15 cellular contexts compared by ENCODE assay signal in genomic region chr4:786074-786741, GRCh38. TPM values are rescaled to one million over a fixed set of nuclear protein-coding genes. Genes with fewer than 3 reads are reported as not detected.
DNase-seq lines count a peak whose midpoint lies in the region; ATAC-seq, FAIRE-seq and TF ChIP-seq lines count a peak whose summit lies in the region.
"Had no signal": no experiment of that assay in that cellular context is flagged by ENCODE, and none has a peak within 500 bp of the region (broad histone marks: within the 10 kb centered on the region; RNA-seq: fewer than 3 reads in every experiment).

No MANE protein-coding gene starts in this region.

- H4K20me1 ChIP-seq in HepG2 (ENCODE audit: insufficient read depth, low read length) (no peaks in the 10 kb centered on the region), smooth muscle cell (ENCODE audit: low read depth) (no peaks in the 10 kb centered on the region)

- BruUV-seq in HepG2 (replicated peaks; lab: Mats Ljungman, UMichigan) = no TSS peak

- H3K27me3 Mint-ChIP-seq in chondrocyte (ENCODE audit: low read depth) = peaks cover 7% of the 10 kb centered on the region

- no peak overlapping the region for H2AFZ ChIP-seq in HepG2 (ENCODE audit: low read length)
- no peak overlapping the region for H2AFZ ChIP-seq in smooth muscle cell (ENCODE audit: low read depth)

- FAIRE-seq in HepG2 (lab: Jason Lieb, UNC) = no peak

- 96% methylated on average over 26 of the region's 72 CpGs for WGBS in HepG2 (ENCODE audit: low lambda C conversion rate)
- WGBS in smooth muscle cell (ENCODE audit: low lambda C conversion rate) = 37% methylated on average over 25 of the region's 72 CpGs

- TF ChIP-seq EP300 in HepG2 (IDR thresholded peaks at IDR 0.05; ENCODE audit: low read depth in 2 of 2, low read length in 2 of 2) (no peak), HepG2 (CRISPR knock-in tag; IDR thresholded peaks at IDR 0.05; ENCODE audit: borderline replicate concordance) (no peak)

- no peaks in the 10 kb centered on the region for H3K36me3 ChIP-seq in ES-I3 (ENCODE audit: insufficient read depth, low read length)
- H3K36me3 ChIP-seq in HepG2 (replicated peaks in 1 of 2; ENCODE audit: control insufficient read depth in 1 of 2, insufficient read depth in 2 of 2, low read length in 2 of 2) = no peaks in the 10 kb centered on the region
- no peaks in the 10 kb centered on the region for H3K36me3 ChIP-seq in smooth muscle cell (ENCODE audit: low read depth)
- H3K36me3 ChIP-seq: SJCRH30 had no signal

- intact Hi-C loops in HepG2 (cut with micrococcal nuclease; ENCODE audit: unreplicated experiment) = no loop called here

- no peaks in the 10 kb centered on the region for H3K36me3 Mint-ChIP-seq in chondrocyte (ENCODE audit: low read depth)

- CTCF ChIA-PET in HepG2 (lab: Yijun Ruan, JAX; ENCODE audit: low intra/inter-chr PET ratio, low total read pairs) = no interaction called here

- H3K4me1 ChIP-seq in ES-I3 (ENCODE audit: insufficient read depth, low read length) (peaks cover 7% of the 10 kb centered on the region; the same call in 1 of the 2 replicates), HepG2 (ENCODE audit: insufficient read depth, low read length) (peaks cover 47% of the 10 kb centered on the region), smooth muscle cell (ENCODE audit: low read depth) (peaks cover 17% of the 10 kb centered on the region)

- H3K4me3 ChIP-seq in HepG2 (replicated peaks in 1 of 3; ENCODE audit: insufficient read depth in 1 of 3, low read depth in 2 of 3, low read length in 3 of 3) = no peak overlapping the region
- peak overlapping the region; percentile 35 for H3K4me3 ChIP-seq in smooth muscle cell
- H3K4me3 ChIP-seq: SJCRH30 had no signal

- no peak overlapping the region for H3K4me3 Mint-ChIP-seq in chondrocyte (ENCODE audit: unreplicated experiment)
- H3K4me3 Mint-ChIP-seq: HFFc6 had no signal

- no peak for TF ChIP-seq RAD21 in HepG2 (CRISPR knock-in tag; IDR thresholded peaks at IDR 0.05)

- H3K9me3 ChIP-seq in ES-I3 (ENCODE audit: control insufficient read depth, insufficient read depth, low read length) = no peaks in the 10 kb centered on the region
- H3K9me3 ChIP-seq in HepG2 (ENCODE audit: low read length) = no peaks in the 10 kb centered on the region
- H3K9me3 ChIP-seq in smooth muscle cell (replicated peaks; ENCODE audit: low read depth) = no peaks in the 10 kb centered on the region
- H3K9me3 ChIP-seq: SJCRH30 had no signal

- TF ChIP-seq POLR2A in HepG2 (IDR thresholded peaks at IDR 0.05; ENCODE audit: insufficient read depth in 1 of 2, low read depth in 2 of 2, low read length in 2 of 2) = no peak

- peaks cover 4 to 37% of the 10 kb centered on the region in 2 experiments; a peak in 3 of 5 replicates for H3K27me3 ChIP-seq in HepG2 (ENCODE audit: control insufficient read depth in 1 of 2, insufficient read depth in 2 of 2, low read length in 2 of 2)
- H3K27me3 ChIP-seq in smooth muscle cell (ENCODE audit: low read depth) = peaks cover 46% of the 10 kb centered on the region
- H3K27me3 ChIP-seq: SJCRH30 had no signal

- no peak overlapping the region for H3K27ac ChIP-seq in HepG2 (ENCODE audit: extremely low read length, insufficient read depth, low read length)
- no peak overlapping the region for H3K27ac ChIP-seq in smooth muscle cell (ENCODE audit: low read depth)
- H3K27ac ChIP-seq: SJCRH30, WERI-Rb-1 had no signal

- peak; percentile 79 for DNase-seq in chondrocyte (ENCODE audit: low spot score)
- DNase-seq in HepG2 (ENCODE audit: low spot score) = no peak
- no peak for DNase-seq in smooth muscle cell (lab: John Stamatoyannopoulos, UW; ENCODE audit: unreplicated experiment)
- DNase-seq in islet precursor cell = no peak
- DNase-seq in NCI-H226 = no peak
- no peak for DNase-seq in stimulated activated CD4-positive, alpha-beta T cell treated with anti-CD3 and anti-CD28 coated beads, Interleukin-4, amount 100 ng/mL, for 4 hours
- DNase-seq in activated naive CD4-positive, alpha-beta T cell (lab: John Stamatoyannopoulos, UW) = no peak
- DNase-seq: DMS153, HFFc6, hypothalamus, NCI-H1694, NCI-H82, SJCRH30, WERI-Rb-1 had no signal

- peak overlapping the region; percentile 26; the same call in 1 of the 2 replicates for H3K9ac ChIP-seq in ES-I3 (ENCODE audit: low read depth, low read length)
- no peak overlapping the region for H3K9ac ChIP-seq in HepG2 (ENCODE audit: insufficient read depth, low read depth, low read length)
- no peak overlapping the region for H3K9ac ChIP-seq in smooth muscle cell (ENCODE audit: low read depth)

- H3F3A ChIP-seq in smooth muscle cell (ENCODE audit: low read depth) = peaks cover 4% of the 10 kb centered on the region

- H3K4me2 ChIP-seq in HepG2 (ENCODE audit: low read depth, low read length) (no peak overlapping the region), smooth muscle cell (peak overlapping the region; percentile 81)

- H3K9me3 Mint-ChIP-seq in chondrocyte (ENCODE audit: low read depth) = no peaks in the 10 kb centered on the region
- H3K9me3 Mint-ChIP-seq: HFFc6 had no signal

- ATAC-seq in HepG2 = no peak

- H3K79me2 ChIP-seq in HepG2 (ENCODE audit: insufficient read depth, low read length) = peaks cover 4% of the 10 kb centered on the region
- H3K79me2 ChIP-seq in smooth muscle cell (ENCODE audit: low read depth) = peaks cover 2% of the 10 kb centered on the region

- TF ChIP-seq CTCF in chondrocyte (IDR thresholded peaks at IDR 0.05) (no peak), HepG2 (CRISPR knock-in tag; IDR thresholded peaks at IDR 0.05) (no peak), smooth muscle cell (IDR thresholded peaks at IDR 0.05; ENCODE audit: borderline replicate concordance, insufficient read depth, poor library complexity, severe bottlenecking) (no peak)

- POLR2A ChIA-PET in HepG2 (lab: Yijun Ruan, JAX) = no interaction called here

- H3K27ac Mint-ChIP-seq in chondrocyte (ENCODE audit: unreplicated experiment) = no peak overlapping the region
- H3K27ac Mint-ChIP-seq: HFFc6 had no signal

- in situ Hi-C loops in HepG2 (cut with HindIII; ENCODE audit: extremely low pct_ligation_motif_present, low pct_unique_long_range_greater_than_20kb) = no loop called here

- H3K4me1 Mint-ChIP-seq in chondrocyte (ENCODE audit: low read depth) = peaks cover 10% of the 10 kb centered on the region

TF ChIP-seq in HepG2, 621 proteins besides CTCF, POLR2A, EP300 and RAD21:
- TF ChIP-seq RBM39 (IDR thresholded peaks at IDR 0.05; ENCODE audit: low read depth, low read length, poor library complexity, severe bottlenecking) (no peak), ZBTB33 (CRISPR knock-in tag; IDR thresholded peaks at IDR 0.05) (peak; percentile 34; the same call in 1 of the 2 replicates)

RNA-seq across cellular contexts. Expression of gene CPLX1, which starts 39.7 kb away (rescaled TPM):
- total RNA-seq in chondrocyte = not detected in 3 replicates
- total RNA-seq in HepG2 (2016; rRNA removed; fragmentation: Illumina TruSeq; extraction: Trizol) = 0.18 and 0.36 TPM in 2 replicates
- total RNA-seq in HepG2 (2016; cell fraction: cytosol; rRNA removed; fragmentation: Illumina TruSeq; extraction: Trizol; ENCODE audit: low read depth) = 0.30 TPM in 1 of 2 replicates, not detected in the other
- 0.16 and 0.24 TPM in 2 replicates for total RNA-seq in HepG2 (2016; cell fraction: insoluble cytoplasmic fraction; rRNA removed; fragmentation: Illumina TruSeq; extraction: Trizol)
- 0.37 and 0.48 TPM in 2 replicates for total RNA-seq in HepG2 (2016; cell fraction: membrane; rRNA removed; fragmentation: Illumina TruSeq; extraction: Trizol)
- not detected in 2 replicates for total RNA-seq in HepG2 (2016; cell fraction: nucleus; rRNA removed; fragmentation: Illumina TruSeq; extraction: Trizol)
- polyA plus RNA-seq in HepG2 (2011; rRNA removed) = 0.18 and 0.57 TPM in 2 replicates
- 0.08 and 0.18 TPM in 2 replicates for polyA plus RNA-seq in HepG2 (2011; cell fraction: cytosol; rRNA removed)
- 0.58 and 0.95 TPM in 2 replicates for polyA plus RNA-seq in HepG2 (2011; cell fraction: nucleus; rRNA removed)
- polyA plus RNA-seq in HepG2 (2012) = 0.87 and 3.8 TPM in 2 replicates
- 0.68 and 0.69 TPM in 2 replicates for polyA plus RNA-seq in HepG2 (2016; cell fraction: cytosol; fragmentation: Illumina TruSeq; extraction: Trizol; ENCODE audit: low read depth)
- 0.49 and 0.90 TPM in 2 replicates for polyA plus RNA-seq in HepG2 (2016; cell fraction: insoluble cytoplasmic fraction; fragmentation: Illumina TruSeq; extraction: Trizol; ENCODE audit: low read depth)
- 0.89 and 1.3 TPM in 2 replicates for polyA plus RNA-seq in HepG2 (2016; cell fraction: membrane; fragmentation: Illumina TruSeq; extraction: Trizol; ENCODE audit: low read depth)
- polyA plus RNA-seq in HepG2 (2016; cell fraction: nucleus; fragmentation: Illumina TruSeq; extraction: Trizol; ENCODE audit: insufficient read depth, low read depth) = 0.38 and 0.60 TPM in 2 replicates
- 0.12 and 0.68 TPM in 2 replicates for polyA minus RNA-seq in HepG2 (2011; rRNA and poly(A)+ RNA removed; ENCODE audit: low replicate concordance)
- 0.30 TPM in 1 of 2 replicates, not detected in the other for polyA minus RNA-seq in HepG2 (2011; cell fraction: cytosol; rRNA and poly(A)+ RNA removed)
- polyA minus RNA-seq in HepG2 (2011; cell fraction: nucleus; rRNA and poly(A)+ RNA removed) = 0.25 TPM in 1 of 2 replicates, not detected in the other
- total RNA-seq in smooth muscle cell = 0.58 TPM in 1 of 2 replicates, not detected in the other
- polyA plus RNA-seq in smooth muscle cell = not detected in 2 replicates
